22 cellular contexts compared by ENCODE assay signal in the genomic region with DNA sequence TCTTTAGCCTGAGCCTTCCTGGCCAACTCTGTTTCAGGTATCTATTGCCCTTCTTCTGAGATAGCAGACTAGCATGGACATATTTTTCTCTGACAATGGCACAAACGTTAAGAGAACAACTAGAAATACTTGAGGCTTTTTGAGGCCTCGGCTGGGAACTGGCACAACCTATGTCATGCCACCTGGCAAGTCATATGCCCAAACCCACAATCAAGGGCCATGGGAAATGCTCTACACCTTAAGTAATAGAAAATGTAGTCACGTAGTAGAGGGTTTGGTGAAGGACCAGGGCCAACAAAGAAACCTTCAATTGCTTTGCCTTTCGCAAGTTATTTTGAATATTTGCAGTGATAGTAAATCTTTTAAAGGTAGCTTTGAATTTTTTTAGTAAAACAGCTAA.
A peak's percentile ranks its signal among the peaks of the same experiment; 100 is the strongest.
DNase-seq lines count a peak whose midpoint lies in the region; ATAC-seq and TF ChIP-seq lines count a peak whose summit lies in the region.
"Had no signal": no experiment of that assay in that cellular context is flagged by ENCODE, and none has a peak within 500 bp of the region (broad histone marks: within the 10 kb centered on the region; RNA-seq: fewer than 3 reads in every experiment).

No MANE protein-coding gene starts in this region.

- peaks cover 55% of the 10 kb centered on the region for H3K4me1 Mint-ChIP-seq in neural crest cell
- peaks cover 35% of the 10 kb centered on the region for H3K4me1 Mint-ChIP-seq in activated CD4-positive, alpha-beta T cell treated with anti-CD3 and anti-CD28 coated beads for 36 hours

- no peaks in the 10 kb centered on the region for H3K27me3 ChIP-seq in Panc1 (ENCODE audit: control insufficient read depth, insufficient read depth, low read length)
- no peaks in the 10 kb centered on the region for H3K27me3 ChIP-seq in esophagus squamous epithelium
- no peaks in the 10 kb centered on the region for H3K27me3 ChIP-seq in upper lobe of right lung
- H3K27me3 ChIP-seq: neutrophil had no signal

- H3K4me3 ChIP-seq in Panc1 (ENCODE audit: low read depth in 2 of 2, low read length in 2 of 2): no peak overlapping the region
- no peak overlapping the region for H3K4me3 ChIP-seq in esophagus squamous epithelium
- no peak overlapping the region for H3K4me3 ChIP-seq in upper lobe of right lung
- H3K4me3 ChIP-seq: GM23338 had no signal

- ATAC-seq in Panc1 (no peak), upper lobe of right lung (peak; percentile 62), HG03521 (IDR thresholded peaks at IDR 0.05; ENCODE audit: unreplicated experiment) (no peak)
- no peak for ATAC-seq in activated CD4-positive, alpha-beta T cell treated with anti-CD3 and anti-CD28 coated beads for 36 hours
- ATAC-seq: activated T-cell treated with anti-CD3 and anti-CD28 coated beads, Interleukin-2, amount 50 U/mL, for 4 hours; GM23338 had no signal

- peaks cover 8% of the 10 kb centered on the region for H3K4me1 ChIP-seq in Panc1 (ENCODE audit: control insufficient read depth, insufficient read depth, low read length)
- H3K4me1 ChIP-seq in esophagus squamous epithelium: peaks cover 12 to 48% (median 21%) of the 10 kb centered on the region in 3 donors
- peaks cover 33% of the 10 kb centered on the region for H3K4me1 ChIP-seq in upper lobe of right lung

- H3K27ac Mint-ChIP-seq in neural crest cell (ENCODE audit: unreplicated experiment): peak overlapping the region; percentile 2
- H3K27ac Mint-ChIP-seq in activated CD4-positive, alpha-beta T cell treated with anti-CD3 and anti-CD28 coated beads for 36 hours: no peak overlapping the region
- H3K27ac Mint-ChIP-seq: activated CD4-positive, alpha-beta T cell treated with anti-CD3 and anti-CD28 coated beads, Interleukin-2, amount 10 ng/mL, durations not matched to agents 7 days and 5 days; GM23338; memory B cell; progenitor cell of endocrine pancreas had no signal

- no peak for TF ChIP-seq CTCF in Panc1 (IDR thresholded peaks at IDR 0.05)
- no peak for TF ChIP-seq CTCF in esophagus squamous epithelium (IDR thresholded peaks at IDR 0.05)
- TF ChIP-seq CTCF in neural crest cell (conservative IDR thresholded peaks at IDR 0.05): no peak
- no peak for TF ChIP-seq CTCF in upper lobe of right lung (IDR thresholded peaks at IDR 0.05)

- peak overlapping the region; percentile 44; the same call in 1 of the 2 replicates for H3K27ac ChIP-seq in Panc1 (ENCODE audit: low read length)
- H3K27ac ChIP-seq in esophagus squamous epithelium: peak overlapping the region; percentile 7 to 83 (median 58)
- peak overlapping the region; percentile 28 for H3K27ac ChIP-seq in upper lobe of right lung
- H3K27ac ChIP-seq: neutrophil, VCaP had no signal

- CTCF ChIA-PET in Panc1 (lab: Charles Lee): no interaction called here
- CTCF ChIA-PET in activated CD4-positive, alpha-beta T cell treated with anti-CD3 and anti-CD28 coated beads for 36 hours (lab: Charles Lee): interaction anchor here (1.5 kb wide), 1 partner anchor 349 kb away, joined by 4 read pairs; no protein-coding TSS in a partner anchor

- no peaks in the 10 kb centered on the region for H3K27me3 Mint-ChIP-seq in neural crest cell (ENCODE audit: low read depth)
- no peaks in the 10 kb centered on the region for H3K27me3 Mint-ChIP-seq in activated CD4-positive, alpha-beta T cell treated with anti-CD3 and anti-CD28 coated beads for 36 hours
- H3K27me3 Mint-ChIP-seq: activated CD4-positive, alpha-beta T cell treated with anti-CD3 and anti-CD28 coated beads, Interleukin-2, amount 10 ng/mL, durations not matched to agents 7 days and 5 days; brain; memory B cell; progenitor cell of endocrine pancreas had no signal

- POLR2A ChIA-PET in Panc1 (lab: Charles Lee): no interaction called here
- POLR2A ChIA-PET in activated CD4-positive, alpha-beta T cell treated with anti-CD3 and anti-CD28 coated beads for 36 hours (lab: Charles Lee): no interaction called here

- WGBS in esophagus squamous epithelium, 2 donors: 79 to 80% methylated on average over 4 of the region's 4 CpGs

- H3K9me3 ChIP-seq in Panc1 (ENCODE audit: control insufficient read depth, insufficient read depth, low read depth, low read length): no peaks in the 10 kb centered on the region
- no peaks in the 10 kb centered on the region for H3K9me3 ChIP-seq in esophagus squamous epithelium
- H3K9me3 ChIP-seq in upper lobe of right lung: no peaks in the 10 kb centered on the region
- H3K9me3 ChIP-seq: neutrophil had no signal

- DNase-seq in Panc1 (ENCODE audit: low read depth, low spot score): no peak
- no peak for DNase-seq in esophagus squamous epithelium (lab: John Stamatoyannopoulos, UW)
- DNase-seq in neural crest cell (ENCODE audit: low read depth, low spot score): no peak
- DNase-seq in upper lobe of right lung: no peak
- DNase-seq in activated CD4-positive, alpha-beta T cell treated with anti-CD3 and anti-CD28 coated beads for 36 hours: no peak
- DNase-seq in activated CD4-positive, CD25-positive, alpha-beta regulatory T cell (lab: John Stamatoyannopoulos, UW): no peak
- DNase-seq in AML-193 (lab: John Stamatoyannopoulos, UW): no peak
- DNase-seq: activated CD4-positive, alpha-beta T cell treated with anti-CD3 and anti-CD28 coated beads, Interleukin-2, amount 10 ng/mL, durations not matched to agents 7 days and 5 days; activated gamma-delta T cell treated with Interleukin-2 at 50 U/mL for 16 hours; activated T-cell treated with anti-CD3 and anti-CD28 coated beads, Interleukin-2, amount 50 U/mL, for 4 hours; Calu3; NCI-H1092; NCI-H1694 treated with DMSO at 0.1 percent for 48 hours; stimulated activated naive CD4-positive, alpha-beta T cell treated with Interleukin-2 at 50 U/mL for 16 hours had no signal

- BruUV-seq in Panc1 (replicated peaks; lab: Mats Ljungman, UMichigan): no TSS peak

- TF ChIP-seq POLR2A in esophagus squamous epithelium (IDR thresholded peaks at IDR 0.05): no peak

- intact Hi-C loops in Panc1 (cut with micrococcal nuclease; ENCODE audit: unreplicated experiment) (no loop called here), esophagus squamous epithelium (cut with DNase I) (no loop called here), upper lobe of right lung (cut with DNase I) (no loop called here)
- intact Hi-C loops in activated CD4-positive, alpha-beta T cell treated with anti-CD3 and anti-CD28 coated beads for 36 hours (cut with DNase I, micrococcal nuclease): no loop called here

- in situ Hi-C loops in Panc1 (cut with HindIII; ENCODE audit: low pct_unique_long_range_greater_than_20kb, low sequenced_read_pairs): no loop called here

- no peaks in the 10 kb centered on the region for H3K9me3 Mint-ChIP-seq in neural crest cell
- no peaks in the 10 kb centered on the region for H3K9me3 Mint-ChIP-seq in activated CD4-positive, alpha-beta T cell treated with anti-CD3 and anti-CD28 coated beads for 36 hours (ENCODE audit: low read depth)
- H3K9me3 Mint-ChIP-seq: activated CD4-positive, alpha-beta T cell treated with anti-CD3 and anti-CD28 coated beads, Interleukin-2, amount 10 ng/mL, durations not matched to agents 7 days and 5 days; activated T-cell treated with anti-CD3 and anti-CD28 coated beads, Interleukin-2, amount 50 U/mL, for 4 hours; brain; CD14-positive monocyte; GM23338 had no signal

- no peaks in the 10 kb centered on the region for H3K36me3 ChIP-seq in Panc1 (ENCODE audit: control insufficient read depth, insufficient read depth, low read length)
- H3K36me3 ChIP-seq in esophagus squamous epithelium: no peaks in the 10 kb centered on the region
- no peaks in the 10 kb centered on the region for H3K36me3 ChIP-seq in upper lobe of right lung
- H3K36me3 ChIP-seq: neutrophil had no signal

- no peaks in the 10 kb centered on the region for H3K36me3 Mint-ChIP-seq in neural crest cell (ENCODE audit: low read depth)
- H3K36me3 Mint-ChIP-seq in activated CD4-positive, alpha-beta T cell treated with anti-CD3 and anti-CD28 coated beads for 36 hours (ENCODE audit: low read depth): peaks cover 3% of the 10 kb centered on the region
- H3K36me3 Mint-ChIP-seq: brain had no signal

- H3K4me3 Mint-ChIP-seq in neural crest cell: no peak overlapping the region
- H3K4me3 Mint-ChIP-seq in activated CD4-positive, alpha-beta T cell treated with anti-CD3 and anti-CD28 coated beads for 36 hours: no peak overlapping the region
- H3K4me3 Mint-ChIP-seq: activated CD4-positive, alpha-beta T cell treated with anti-CD3 and anti-CD28 coated beads, Interleukin-2, amount 10 ng/mL, durations not matched to agents 7 days and 5 days; activated T-cell treated with anti-CD3 and anti-CD28 coated beads, Interleukin-2, amount 50 U/mL, for 4 hours; brain; CD14-positive monocyte; GM23338; memory B cell had no signal
